ENCODE assay signal across 1 cellular context in genomic region chr3:196889844-196890243, GRCh38.
TF ChIP-seq lines count a peak whose summit lies in the region.

No MANE protein-coding gene starts in this region.

TF ChIP-seq in K562, 482 proteins besides CTCF, POLR2A, EP300 and RAD21:
- peak; percentile 26; the same call in 1 of the 2 replicates for TF ChIP-seq PTTG1 (tag; IDR thresholded peaks at IDR 0.05; ENCODE audit: low read depth)
- TF ChIP-seq STAG1 (CRISPR knock-in tag; IDR thresholded peaks at IDR 0.05; ENCODE audit: borderline replicate concordance): no peak
- TF ChIP-seq CXXC5 (CRISPR knock-in tag; IDR thresholded peaks at IDR 0.05): peak; percentile 16
- TF ChIP-seq PYGO2 (tag; IDR thresholded peaks at IDR 0.05): no peak
- peak; percentile 45; the same call in 1 of the 2 replicates for TF ChIP-seq ZNF584 (CRISPR knock-in tag; IDR thresholded peaks at IDR 0.05; ENCODE audit: low read depth)
- no peak for TF ChIP-seq LCOR (CRISPR knock-in tag; IDR thresholded peaks at IDR 0.05)
- no peak for TF ChIP-seq HLTF (IDR thresholded peaks at IDR 0.05)
- 0 out of 2 replicates have a peak, but pooled peaks have one; percentile 18 for TF ChIP-seq SREBF1 (IDR thresholded peaks at IDR 0.05; ENCODE audit: borderline replicate concordance, low read depth, low read length)
- no peak for TF ChIP-seq ZFP30 (CRISPR knock-in tag; IDR thresholded peaks at IDR 0.05; ENCODE audit: borderline replicate concordance)
- TF ChIP-seq SMAD4 (CRISPR knock-in tag; conservative IDR thresholded peaks at IDR 0.05): 0 out of 2 replicates have a peak, but pooled peaks have one; percentile 53
- 0 out of 2 replicates have a peak, but pooled peaks have one; percentile 29 for TF ChIP-seq ZNF395 (CRISPR knock-in tag; IDR thresholded peaks at IDR 0.05)
- TF ChIP-seq ZNF175 (CRISPR knock-in tag; IDR thresholded peaks at IDR 0.05; ENCODE audit: low read depth): peak; percentile 57; the same call in 1 of the 2 replicates
TF ChIP-seq in K562: peak in this region for 7.
